19 cellular contexts compared by ENCODE assay signal in genomic region chr12:51036165-51036765, GRCh38.
"Had no signal": no experiment of that assay in that cellular context is flagged by ENCODE, and none has a peak within 500 bp of the region (broad histone marks: within the 10 kb centered on the region; RNA-seq: fewer than 3 reads in every experiment).

No MANE protein-coding gene starts in this region.

- DNase-seq: head of caudate nucleus; hippocampal formation; kidney glomerular epithelial cell; left cardiac atrium; left lung; lower lobe of right lung; mammary epithelial cell; mesenchymal stem cell; naive thymus-derived CD8-positive, alpha-beta T cell; nephron progenitor cell; ovary; spleen; stimulated activated CD4-positive, alpha-beta T cell treated with anti-CD3 and anti-CD28 coated beads, Interleukin-4, amount 100 ng/mL, for 24 hours; stimulated activated naive CD4-positive, alpha-beta T cell; tibial artery; trophoblast cell; upper lobe of right lung had no signal

- ATAC-seq: left cardiac atrium; left lung; lower lobe of right lung; naive thymus-derived CD8-positive, alpha-beta T cell; sciatic nerve; stimulated activated effector memory CD8-positive, alpha-beta T cell treated with anti-CD3 and anti-CD28 coated beads, Interleukin-12 subunit alpha, Interleukin-12 subunit beta, amount 100 ng/mL, for 72 hours; upper lobe of right lung had no signal
